In the genomic region with DNA sequence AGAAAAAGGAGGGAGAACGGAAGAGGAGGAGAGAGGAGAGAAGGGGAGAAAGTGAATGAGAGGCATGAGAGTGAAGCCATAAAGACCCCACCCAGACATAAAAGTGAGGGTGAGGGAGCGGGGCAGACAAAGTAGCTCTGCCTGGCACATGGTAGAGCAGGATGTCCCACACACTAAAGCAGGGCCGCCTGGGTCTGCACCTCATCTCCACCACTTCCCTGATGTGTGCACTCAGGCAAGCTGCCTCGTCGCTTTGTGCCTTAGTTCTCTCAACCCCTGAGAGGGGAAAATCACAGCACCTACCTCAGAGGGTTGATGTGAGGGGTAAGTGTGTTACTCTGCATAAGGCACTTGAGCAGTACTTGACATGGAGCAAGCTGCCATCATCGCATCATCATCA, we compare ENCODE assay signal across 1 cellular context.
TF ChIP-seq lines count a peak whose summit lies in the region.

No MANE protein-coding gene starts in this region.

TF ChIP-seq in SK-N-SH treated with all-trans-retinoic acid at 6 μM for 48 hours, 23 proteins besides CTCF, POLR2A, EP300 and RAD21 (continued from another document):
- TF ChIP-seq, protein P1, sequence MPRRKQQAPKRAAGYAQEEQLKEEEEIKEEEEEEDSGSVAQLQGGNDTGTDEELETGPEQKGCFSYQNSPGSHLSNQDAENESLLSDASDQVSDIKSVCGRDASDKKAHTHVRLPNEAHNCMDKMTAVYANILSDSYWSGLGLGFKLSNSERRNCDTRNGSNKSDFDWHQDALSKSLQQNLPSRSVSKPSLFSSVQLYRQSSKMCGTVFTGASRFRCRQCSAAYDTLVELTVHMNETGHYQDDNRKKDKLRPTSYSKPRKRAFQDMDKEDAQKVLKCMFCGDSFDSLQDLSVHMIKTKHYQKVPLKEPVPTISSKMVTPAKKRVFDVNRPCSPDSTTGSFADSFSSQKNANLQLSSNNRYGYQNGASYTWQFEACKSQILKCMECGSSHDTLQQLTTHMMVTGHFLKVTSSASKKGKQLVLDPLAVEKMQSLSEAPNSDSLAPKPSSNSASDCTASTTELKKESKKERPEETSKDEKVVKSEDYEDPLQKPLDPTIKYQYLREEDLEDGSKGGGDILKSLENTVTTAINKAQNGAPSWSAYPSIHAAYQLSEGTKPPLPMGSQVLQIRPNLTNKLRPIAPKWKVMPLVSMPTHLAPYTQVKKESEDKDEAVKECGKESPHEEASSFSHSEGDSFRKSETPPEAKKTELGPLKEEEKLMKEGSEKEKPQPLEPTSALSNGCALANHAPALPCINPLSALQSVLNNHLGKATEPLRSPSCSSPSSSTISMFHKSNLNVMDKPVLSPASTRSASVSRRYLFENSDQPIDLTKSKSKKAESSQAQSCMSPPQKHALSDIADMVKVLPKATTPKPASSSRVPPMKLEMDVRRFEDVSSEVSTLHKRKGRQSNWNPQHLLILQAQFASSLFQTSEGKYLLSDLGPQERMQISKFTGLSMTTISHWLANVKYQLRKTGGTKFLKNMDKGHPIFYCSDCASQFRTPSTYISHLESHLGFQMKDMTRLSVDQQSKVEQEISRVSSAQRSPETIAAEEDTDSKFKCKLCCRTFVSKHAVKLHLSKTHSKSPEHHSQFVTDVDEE (CRISPR knock-in tag; IDR thresholded peaks at IDR 0.05): no peak
- no peak for TF ChIP-seq ARNTL (CRISPR knock-in tag; IDR thresholded peaks at IDR 0.05; ENCODE audit: borderline replicate concordance, low read depth)
TF ChIP-seq in SK-N-SH treated with all-trans-retinoic acid at 6 μM for 48 hours: peak in this region for 0.
